ENCODE assay signal across 22 cellular contexts in genomic region chr5:138582959-138583358, GRCh38. TPM values are rescaled to one million over a fixed set of nuclear protein-coding genes. Genes with fewer than 3 reads are reported as not detected.
A peak's percentile ranks its signal among the peaks of the same experiment; 100 is the strongest.
DNase-seq lines count a peak whose midpoint lies in the region; ATAC-seq, FAIRE-seq and TF ChIP-seq lines count a peak whose summit lies in the region.
"Had no signal": no experiment of that assay in that cellular context is flagged by ENCODE, and none has a peak within 500 bp of the region (broad histone marks: within the 10 kb centered on the region; RNA-seq: fewer than 3 reads in every experiment).

No MANE protein-coding gene starts in this region.

- H3K9ac ChIP-seq in K562 (ENCODE audit: insufficient read depth in 1 of 2, low read depth in 2 of 2, low read length in 2 of 2) (no peak overlapping the region), mesendoderm (ENCODE audit: low read length) (no peak overlapping the region)
- H3K9ac ChIP-seq: BLaER1, GM23248 had no signal

- H4K20me1 ChIP-seq in K562 (replicated peaks; ENCODE audit: control insufficient read depth, insufficient read depth, low read length), result no peaks in the 10 kb centered on the region
- H4K20me1 ChIP-seq: BLaER1 had no signal

- TF ChIP-seq EP300 in K562 (IDR thresholded peaks at IDR 0.05; ENCODE audit: low read length) (no peak), stomach (IDR thresholded peaks at IDR 0.05) (no peak)

- no peak for FAIRE-seq in K562 (lab: Jason Lieb, UNC)
- FAIRE-seq: A204.1, G401.6, GM12878, GM19239, H1 had no signal

- DNase-seq in K562 (ENCODE audit: extremely low read depth in 1 of 4, low spot score in 3 of 4) (no peak), mesendoderm (no peak), NOMO-1 treated with dmso at 0.1 percent for 144 hours (lab: John Stamatoyannopoulos, UW; ENCODE audit: unreplicated experiment) (no peak), GM10266 (ENCODE audit: extremely low spot score) (no peak), stomach (no peak)
- DNase-seq: Caco-2; CD4-positive, CD25-positive, alpha-beta regulatory T cell; CD8-positive, alpha-beta T cell; DMS153; DND-41; GM23248; H7; HCEC 1CT had no signal

- CTCF ChIA-PET in HEK293 (lab: Yijun Ruan, JAX) (interaction anchor here (0.9 to 2.2 kb wide), 2 partner anchors 11 to 51 kb away, joined by 3 to 8 read pairs; no protein-coding TSS in a partner anchor), K562 (lab: Yijun Ruan, JAX; ENCODE audit: low intra/inter-chr PET ratio) (no interaction called here)

- H3K79me1 ChIP-seq in mesendoderm (ENCODE audit: low read length), result no peaks in the 10 kb centered on the region

- H3K36me3 ChIP-seq in HEK293 (ENCODE audit: control insufficient read depth in 2 of 2, insufficient read depth in 1 of 2, low read length in 2 of 2) (no peaks in the 10 kb centered on the region), K562 (ENCODE audit: control insufficient read depth, insufficient read depth, low read length) (no peaks in the 10 kb centered on the region), mesendoderm (ENCODE audit: control insufficient read depth, insufficient read depth, low read length) (no peaks in the 10 kb centered on the region), stomach (no peaks in the 10 kb centered on the region)
- H3K36me3 ChIP-seq: BLaER1 had no signal

- no peak overlapping the region for H3K23ac ChIP-seq in mesendoderm (ENCODE audit: low read length)

- TF ChIP-seq RAD21 in K562 (CRISPR knock-in tag; conservative IDR thresholded peaks at IDR 0.05 in 1 of 2, IDR thresholded peaks at IDR 0.05 in 1 of 2), result no peak

- in situ Hi-C loops in K562 (cut with MboI), result loop anchor here (10.0 kb wide), 1 partner anchor 682 kb away; no protein-coding TSS in a partner anchor

- no peak overlapping the region for H2BK5ac ChIP-seq in mesendoderm (ENCODE audit: low read length)

- 0 out of 2 replicates have a peak, but pooled peaks cover 5% of the 10 kb centered on the region for H3K4me1 ChIP-seq in HEK293 (ENCODE audit: control insufficient read depth, insufficient read depth, low read length)
- no peaks in the 10 kb centered on the region; a peak in 1 of 5 replicates for H3K4me1 ChIP-seq in K562 (replicated peaks in 1 of 2; ENCODE audit: control insufficient read depth in 2 of 2, insufficient read depth in 2 of 2, low read length in 2 of 2)
- H3K4me1 ChIP-seq in mesendoderm (ENCODE audit: control insufficient read depth, low read depth, low read length), result no peaks in the 10 kb centered on the region
- peaks cover 0 to 7% (median 3%) of the 10 kb centered on the region in 4 donors for H3K4me1 ChIP-seq in stomach
- H3K4me1 ChIP-seq: BLaER1 had no signal

- TF ChIP-seq POLR2A in K562 (conservative IDR thresholded peaks at IDR 0.05), result no peak
- no peak for TF ChIP-seq POLR2A in stomach (IDR thresholded peaks at IDR 0.05)

- no peak overlapping the region for H2BK15ac ChIP-seq in mesendoderm (replicated peaks; ENCODE audit: low read depth)

- no peak for TF ChIP-seq CTCF in HEK293 (tag by site-specific recombination; IDR thresholded peaks at IDR 0.05)
- TF ChIP-seq CTCF in K562 (IDR thresholded peaks at IDR 0.05 in 2 of 3, conservative IDR thresholded peaks at IDR 0.05 in 1 of 3; ENCODE audit: insufficient read depth in 2 of 3, low read depth in 1 of 3, low read length in 3 of 3), result no peak
- no peak for TF ChIP-seq CTCF in GM10266 (IDR thresholded peaks at IDR 0.05; ENCODE audit: control insufficient read depth, insufficient read depth, low read depth, missing control alignments)
- TF ChIP-seq CTCF in stomach (IDR thresholded peaks at IDR 0.05), result no peak

- no peak overlapping the region for H4K5ac ChIP-seq in mesendoderm (ENCODE audit: low read length)

- H3K4me3 ChIP-seq in HEK293 (ENCODE audit: low read depth, low read length) (no peak overlapping the region), K562 (no peak overlapping the region), mesendoderm (ENCODE audit: low read length) (no peak overlapping the region), stomach (no peak overlapping the region)
- H3K4me3 ChIP-seq: BLaER1, GM12878, GM23248 had no signal

- no peaks in the 10 kb centered on the region for H3K79me2 ChIP-seq in K562 (ENCODE audit: control insufficient read depth, insufficient read depth, low read length)
- H3K79me2 ChIP-seq in mesendoderm (ENCODE audit: control insufficient read depth, insufficient read depth, low read length), result no peaks in the 10 kb centered on the region

- H3K4me2 ChIP-seq in K562 (ENCODE audit: insufficient read depth, low read length) (no peak overlapping the region), mesendoderm (ENCODE audit: low read length) (no peak overlapping the region)
- H3K4me2 ChIP-seq: BLaER1 had no signal

- peak overlapping the region; percentile 21 for H3K4ac ChIP-seq in mesendoderm (ENCODE audit: low read depth, low read length)

- 42% methylated on average over 3 of the region's 3 CpGs for WGBS in K562 (ENCODE audit: insufficient coverage, low coverage, missing lambda C conversion rate)
- WGBS in mesendoderm (ENCODE audit: extremely low coverage, insufficient coverage, low lambda C conversion rate), result no CpG with 5 or more reads among the region's 3 CpGs
- WGBS in stomach, 5 donors, result 84 to 92% (median 85%) methylated on average over 3 of the region's 3 CpGs

- no peak overlapping the region for H4K8ac ChIP-seq in mesendoderm (ENCODE audit: low read depth, low read length)

- H3K56ac ChIP-seq in mesendoderm (ENCODE audit: low read length), result no peak overlapping the region

- no peaks in the 10 kb centered on the region for H3K9me1 ChIP-seq in K562 (ENCODE audit: control insufficient read depth, insufficient read depth, low read length)

- H3K27me3 ChIP-seq in K562 (ENCODE audit: control insufficient read depth in 2 of 2, insufficient read depth in 2 of 2, low read length in 2 of 2) (peaks cover 0 to 7% of the 10 kb centered on the region in 2 experiments; a peak in 1 of 5 replicates), mesendoderm (ENCODE audit: insufficient read depth, low read length, poor library complexity) (no peaks in the 10 kb centered on the region), stomach (no peaks in the 10 kb centered on the region)
- H3K27me3 ChIP-seq: BLaER1 had no signal

- intact Hi-C loops in K562 (cut with micrococcal nuclease), result no loop called here
- intact Hi-C loops in stomach (cut with DNase I; ENCODE audit: low total_unique reads), result no loop called here

- H3K27ac ChIP-seq in HEK293 (ENCODE audit: extremely low read depth, low read depth, low read length) (no peak overlapping the region), K562 (ENCODE audit: extremely low read depth, low read depth, low read length) (no peak overlapping the region), mesendoderm (ENCODE audit: low read depth, low read length) (no peak overlapping the region), stomach (no peak overlapping the region)
- H3K27ac ChIP-seq: 22Rv1, BLaER1, C4-2B, GM23248 had no signal

- no TSS peak for BruUV-seq in K562 (replicated peaks; lab: Mats Ljungman, UMichigan)

- no peak overlapping the region for H2AFZ ChIP-seq in K562 (ENCODE audit: low read depth, low read length)
- H2AFZ ChIP-seq: GM23248 had no signal

- POLR2A ChIA-PET in HEK293 (lab: Yijun Ruan, JAX) (interaction anchor here (0.6 kb wide), 1 partner anchor 36 kb away, joined by 6 read pairs; no protein-coding TSS in a partner anchor), K562 (lab: Yijun Ruan, JAX) (interaction anchor here (0.6 kb wide), 1 partner anchor 24 kb away, joined by 3 read pairs; no protein-coding TSS in a partner anchor)

- H2AK5ac ChIP-seq in mesendoderm (ENCODE audit: low read length), result no peak overlapping the region

- H3K9me3 ChIP-seq in HEK293 (ENCODE audit: control insufficient read depth, insufficient read depth, low read depth, low read length), result no peaks in the 10 kb centered on the region
- no peaks in the 10 kb centered on the region for H3K9me3 ChIP-seq in K562 (replicated peaks; ENCODE audit: control insufficient read depth, insufficient read depth, low read depth, low read length)
- H3K9me3 ChIP-seq in stomach, result no peaks in the 10 kb centered on the region
- H3K9me3 ChIP-seq: BLaER1, Caco-2 had no signal

- no peak for ATAC-seq in K562
- ATAC-seq: CD8-positive, alpha-beta T cell; GM12878 had no signal

- no peak overlapping the region for H2BK120ac ChIP-seq in mesendoderm (ENCODE audit: low read depth, low read length)

- H3K18ac ChIP-seq in mesendoderm (ENCODE audit: low read length), result no peak overlapping the region

RNA-seq across cellular contexts. Expression of gene HSPA9, which starts 7.8 kb away (rescaled TPM):
- total RNA-seq in K562 (2011; cell fraction: chromatin; rRNA removed; ENCODE audit: low replicate concordance), result 389 and 542 TPM in 2 replicates
- total RNA-seq in K562 (2011; cell fraction: nucleolus; rRNA removed), result 228 and 277 TPM in 2 replicates
- 287 and 329 TPM in 2 replicates for total RNA-seq in K562 (2011; cell fraction: nucleoplasm; rRNA removed)
- total RNA-seq in K562 (2014; rRNA removed) (482 and 583 TPM in 2 replicates), K562 (2014; rRNA removed; fragmentation: Illumina TruSeq; extraction: Trizol) (548 and 597 TPM in 2 replicates), K562 (2015; rRNA removed; fragmentation: Illumina TruSeq; extraction: Trizol) (522 and 545 TPM in 2 replicates), K562 (2021) (481 and 498 TPM in 2 replicates), stomach (100 to 1,000 TPM; 157 to 427 (median 196) TPM)
- polyA plus RNA-seq in K562 (2011; rRNA removed) (296 and 361 TPM in 2 replicates), K562 (2014; fragmentation: Illumina TruSeq; extraction: Trizol) (474 and 552 TPM in 2 replicates), K562 (2014; fragmentation: Nextera tagmentation; extraction: Ambion mirVana) (100 to 1,000 TPM; 195 to 294 TPM), K562 (2014; rRNA removed) (514 and 537 TPM in 2 replicates), stomach (10 to 100 TPM; 68.8 to 78.2 (median 75.2) TPM)
- 229 and 239 TPM in 2 replicates for polyA plus RNA-seq in K562 (2011; cell fraction: cytosol; rRNA removed)
- 225 and 240 TPM in 2 replicates for polyA plus RNA-seq in K562 (2011; cell fraction: nucleus; rRNA removed)
- 333 and 576 TPM in 2 replicates for polyA plus RNA-seq in K562 (2012)
- polyA minus RNA-seq in K562 (2011; rRNA and poly(A)+ RNA removed), result 500 and 528 TPM in 2 replicates
- 329 and 345 TPM in 2 replicates for polyA minus RNA-seq in K562 (2011; cell fraction: cytosol; rRNA and poly(A)+ RNA removed)
- 149 and 198 TPM in 2 replicates for polyA minus RNA-seq in K562 (2011; cell fraction: nucleus; rRNA and poly(A)+ RNA removed)
- 301 TPM for polyA plus RNA-seq in mesendoderm (2013, experiment 1 of 2)
- 297 TPM for polyA plus RNA-seq in mesendoderm (2013, experiment 2 of 2)

RNA-seq across cellular contexts. Expression of gene ETF1, which starts 39.9 kb away (rescaled TPM):
- 43.7 and 83.9 TPM in 2 replicates for total RNA-seq in K562 (2011; cell fraction: chromatin; rRNA removed; ENCODE audit: low replicate concordance)
- total RNA-seq in K562 (2011; cell fraction: nucleolus; rRNA removed), result 26.2 and 27.1 TPM in 2 replicates
- 53.3 and 65.5 TPM in 2 replicates for total RNA-seq in K562 (2011; cell fraction: nucleoplasm; rRNA removed)
- total RNA-seq in K562 (2014; rRNA removed) (149 and 157 TPM in 2 replicates), K562 (2014; rRNA removed; fragmentation: Illumina TruSeq; extraction: Trizol) (190 and 225 TPM in 2 replicates), K562 (2015; rRNA removed; fragmentation: Illumina TruSeq; extraction: Trizol) (146 and 159 TPM in 2 replicates), K562 (2021) (189 and 209 TPM in 2 replicates), stomach (100 to 1,000 TPM in 1 of 5 donors, 10 to 100 TPM in 3, 1 to 10 TPM in 1; 9.0 to 119 (median 53.3) TPM)
- polyA plus RNA-seq in K562 (2011; rRNA removed) (113 and 179 TPM in 2 replicates), K562 (2014; fragmentation: Illumina TruSeq; extraction: Trizol) (162 and 198 TPM in 2 replicates), K562 (2014; fragmentation: Nextera tagmentation; extraction: Ambion mirVana) (10 to 100 TPM; 53.7 to 57.3 TPM), K562 (2014; rRNA removed) (137 and 164 TPM in 2 replicates), stomach (10 to 100 TPM; 35.7 to 66.3 (median 48.7) TPM)
- polyA plus RNA-seq in K562 (2011; cell fraction: cytosol; rRNA removed), result 43.2 and 61.7 TPM in 2 replicates
- polyA plus RNA-seq in K562 (2011; cell fraction: nucleus; rRNA removed), result 33.0 and 41.2 TPM in 2 replicates
- polyA plus RNA-seq in K562 (2012), result 93.8 and 122 TPM in 2 replicates
- 249 and 254 TPM in 2 replicates for polyA minus RNA-seq in K562 (2011; rRNA and poly(A)+ RNA removed)
- polyA minus RNA-seq in K562 (2011; cell fraction: cytosol; rRNA and poly(A)+ RNA removed), result 67.7 and 94.2 TPM in 2 replicates
- polyA minus RNA-seq in K562 (2011; cell fraction: nucleus; rRNA and poly(A)+ RNA removed), result 25.3 and 40.0 TPM in 2 replicates
- polyA plus RNA-seq in mesendoderm (2013, experiment 1 of 2), result 158 TPM
- 156 TPM for polyA plus RNA-seq in mesendoderm (2013, experiment 2 of 2)
